ENCODE assay signal across 8 cellular contexts in genomic region chr1:100353073-100353801, GRCh38. TPM values are rescaled to one million over a fixed set of nuclear protein-coding genes. Genes with fewer than 3 reads are reported as not detected.
A peak's percentile ranks its signal among the peaks of the same experiment; 100 is the strongest.
DNase-seq lines count a peak whose midpoint lies in the region; ATAC-seq and TF ChIP-seq lines count a peak whose summit lies in the region.

No MANE protein-coding gene starts in this region.

- peaks cover 49% of the 10 kb centered on the region for H3K36me3 Mint-ChIP-seq in activated CD4-positive, alpha-beta memory T cell treated with anti-CD3 and anti-CD28 coated beads, Interleukin-2, amount 10 ng/mL, durations not matched to agents 7 days and 5 days (ENCODE audit: low read depth)

- 1 to 2% methylated on average over 10 to 28 of the region's 28 CpGs for WGBS in transverse colon (ENCODE audit: low coverage in 1 of 2), 2 donors

- CTCF ChIA-PET in activated CD4-positive, alpha-beta memory T cell treated with anti-CD3 and anti-CD28 coated beads, Interleukin-2, amount 10 ng/mL, durations not matched to agents 7 days and 5 days (lab: Charles Lee): interaction anchor here (0.7 to 9.3 kb wide), 16 partner anchors 13 to 185 kb away, joined by 3 to 114 read pairs (median 4); partner anchors contain the start of genes GPR88 and RTCA

- peaks cover 4 to 52% (median 23%) of the 10 kb centered on the region in 4 donors for H3K4me1 ChIP-seq in transverse colon

- peaks cover 44% of the 10 kb centered on the region for H3K4me1 Mint-ChIP-seq in activated CD4-positive, alpha-beta memory T cell treated with anti-CD3 and anti-CD28 coated beads, Interleukin-2, amount 10 ng/mL, durations not matched to agents 7 days and 5 days

- no peaks in the 10 kb centered on the region for H3K9me3 Mint-ChIP-seq in activated CD4-positive, alpha-beta memory T cell treated with anti-CD3 and anti-CD28 coated beads, Interleukin-2, amount 10 ng/mL, durations not matched to agents 7 days and 5 days

- intact Hi-C loops in transverse colon (cut with DNase I; ENCODE audit: low total_unique reads): loop anchor here (5.0 to 10.0 kb wide), 2 partner anchors 318 to 546 kb away; a partner anchor contains a TSS

- TF ChIP-seq POLR2A in transverse colon (IDR thresholded peaks at IDR 0.05): no peak

- in situ Hi-C loops in transverse colon (cut with MboI; ENCODE audit: low pct_ligation_motif_present in 1 of 4, low pct_unique_long_range_greater_than_20kb in 1 of 4, low sequenced_read_pairs in 3 of 4): no loop called here

- no peaks in the 10 kb centered on the region for H3K9me3 ChIP-seq in transverse colon

- H3K36me3 ChIP-seq in GM06990 (ENCODE audit: control insufficient read depth, insufficient read depth, low read length) (no peaks in the 10 kb centered on the region), H7 (replicated peaks; ENCODE audit: control insufficient read depth, insufficient read depth, low read length) (no peaks in the 10 kb centered on the region; the same call in 1 of the 2 replicates), transverse colon (no peaks in the 10 kb centered on the region)

- H3K27ac Mint-ChIP-seq in activated CD4-positive, alpha-beta memory T cell treated with anti-CD3 and anti-CD28 coated beads, Interleukin-2, amount 10 ng/mL, durations not matched to agents 7 days and 5 days: peak overlapping the region; percentile 93

- no peaks in the 10 kb centered on the region for H3K27me3 Mint-ChIP-seq in activated CD4-positive, alpha-beta memory T cell treated with anti-CD3 and anti-CD28 coated beads, Interleukin-2, amount 10 ng/mL, durations not matched to agents 7 days and 5 days

- POLR2A ChIA-PET in activated CD4-positive, alpha-beta memory T cell treated with anti-CD3 and anti-CD28 coated beads, Interleukin-2, amount 10 ng/mL, durations not matched to agents 7 days and 5 days (lab: Charles Lee): interaction anchor here (0.7 to 6.3 kb wide), 31 partner anchors 9 to 543 kb away, joined by 3 to 96 read pairs (median 9); partner anchors contain the start of genes RTCA and SLC30A7

- TF ChIP-seq CTCF in GM06990 (IDR thresholded peaks at IDR 0.05; ENCODE audit: insufficient read depth, low read length, poor library complexity, severe bottlenecking): no peak
- TF ChIP-seq CTCF in epithelial cell of esophagus (IDR thresholded peaks at IDR 0.05; ENCODE audit: insufficient read depth, low read depth, low read length, missing control alignments): no peak
- no peak for TF ChIP-seq CTCF in transverse colon (IDR thresholded peaks at IDR 0.05)

- peak overlapping the region; percentile 90 for H3K4me3 Mint-ChIP-seq in activated CD4-positive, alpha-beta memory T cell treated with anti-CD3 and anti-CD28 coated beads, Interleukin-2, amount 10 ng/mL, durations not matched to agents 7 days and 5 days

- ATAC-seq in HG03469 (IDR thresholded peaks at IDR 0.05; ENCODE audit: unreplicated experiment): no peak

- H3K27ac ChIP-seq in transverse colon: peak overlapping the region; percentile 91 to 93 (median 92)

- H3K4me3 ChIP-seq in GM06990 (replicated peaks; ENCODE audit: low read depth, low read length) (peak overlapping the region; percentile 81), H7 (ENCODE audit: insufficient read depth, low read depth, low read length) (peak overlapping the region; percentile 96), epithelial cell of esophagus (ENCODE audit: low read length) (peak overlapping the region; percentile 69), transverse colon (peak overlapping the region; percentile 70 to 97 (median 74))

- H3K27me3 ChIP-seq in GM06990 (replicated peaks; ENCODE audit: control insufficient read depth, insufficient read depth, low read length) (no peaks in the 10 kb centered on the region), H7 (ENCODE audit: control insufficient read depth, insufficient read depth, low read length) (no peaks in the 10 kb centered on the region), transverse colon (no peaks in the 10 kb centered on the region)

- peak; percentile 67 for DNase-seq in GM06990 (ENCODE audit: extremely low read depth, insufficient read length)
- peak; percentile 52 for DNase-seq in H7
- peak; percentile 54 for DNase-seq in NAMALWA (ENCODE audit: low spot score)
- peak; percentile 49 for DNase-seq in activated CD4-positive, alpha-beta memory T cell treated with anti-CD3 and anti-CD28 coated beads, Interleukin-2, amount 10 ng/mL, durations not matched to agents 7 days and 5 days
- DNase-seq in epithelial cell of esophagus (ENCODE audit: low read depth): peak; percentile 10
- DNase-seq in myocyte (ENCODE audit: low read depth): peak; percentile 49
- DNase-seq in transverse colon: peak; percentile 55

- no peak for TF ChIP-seq EP300 in transverse colon (IDR thresholded peaks at IDR 0.05; ENCODE audit: low read depth)

RNA-seq across cellular contexts. Expression of gene CDC14A, which starts 0.9 kb away (rescaled TPM):
- total RNA-seq in H7 (2014; rRNA removed; shearing (Covaris generic)): 12.2 and 15.1 TPM in 2 replicates
- 10 to 100 TPM; 41.8 to 44.9 TPM for total RNA-seq in activated CD4-positive, alpha-beta memory T cell treated with anti-CD3 and anti-CD28 coated beads, Interleukin-2, amount 10 ng/mL, durations not matched to agents 7 days and 5 days
- total RNA-seq in myocyte (5.9 and 8.5 TPM in 2 replicates), transverse colon (10 to 100 TPM in 3 of 4 donors, 1 to 10 TPM in 1; 8.0 to 68.6 (median 48.5) TPM)
- polyA plus RNA-seq in myocyte (2012): 2.3 TPM

Comparison
In these comparisons a context has a peak if more than half of its experiments do, and no peak if none do; other contexts are left out.
1. DNase-seq: peak in every context shown above with its lines; median percentile 67 in GM06990; 55 in transverse colon; 54 in NAMALWA; 52 in H7; 49 in activated CD4-positive, alpha-beta memory T cell treated with anti-CD3 and anti-CD28 coated beads, Interleukin-2, amount 10 ng/mL, durations not matched to agents 7 days and 5 days; 49 in myocyte; 10 in epithelial cell of esophagus.